In the genomic region with DNA sequence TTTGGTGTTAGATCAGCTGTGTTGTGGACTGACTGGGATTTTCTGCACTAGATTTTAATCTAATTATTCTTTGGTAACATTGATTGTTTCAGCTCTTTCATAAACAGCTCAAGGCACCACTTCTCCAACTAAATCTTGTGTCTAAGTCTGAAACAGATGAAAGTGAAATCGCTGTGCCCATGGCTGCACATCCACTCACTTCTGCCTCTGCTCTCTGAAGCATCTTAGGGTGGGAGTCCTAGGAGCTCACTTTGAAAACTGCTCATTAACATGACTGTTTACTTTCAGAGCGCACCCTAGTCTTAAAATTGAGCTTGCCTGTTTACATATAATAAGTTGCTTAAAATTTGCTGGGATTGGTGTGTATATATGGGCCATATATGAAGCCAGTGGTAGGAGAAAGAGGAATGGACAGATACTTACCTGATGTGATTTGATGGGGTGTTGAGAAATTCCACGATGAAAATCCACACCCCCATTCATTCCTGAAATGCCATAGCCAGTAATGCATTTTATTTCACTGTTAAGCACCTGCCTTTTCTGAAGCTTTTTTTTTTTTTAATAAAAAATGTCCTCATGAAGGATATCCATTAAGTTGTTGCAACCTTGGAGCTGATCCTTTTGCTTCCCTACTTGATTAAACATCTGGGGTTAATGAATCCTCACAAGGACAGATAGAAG, we compare ENCODE assay signal across 22 cellular contexts. TPM values are rescaled to one million over a fixed set of nuclear protein-coding genes. Genes with fewer than 3 reads are reported as not detected.
A peak's percentile ranks its signal among the peaks of the same experiment; 100 is the strongest.
DNase-seq lines count a peak whose midpoint lies in the region; ATAC-seq, FAIRE-seq and TF ChIP-seq lines count a peak whose summit lies in the region.
"Had no signal": no experiment of that assay in that cellular context is flagged by ENCODE, and none has a peak within 500 bp of the region (broad histone marks: within the 10 kb centered on the region; RNA-seq: fewer than 3 reads in every experiment).

No MANE protein-coding gene starts in this region.

- CTCF ChIA-PET in GM12878 (lab: Yijun Ruan, JAX): interaction anchor here (0.6 to 1.1 kb wide), 2 partner anchors 52 to 370 kb away, joined by 3 read pairs; a partner anchor contains a TSS

- H3K27ac Mint-ChIP-seq in stimulated activated memory B cell treated with anti-CD40 and anti-IgM and Interleukin-4, amounts not matched to agents 10 μg/mL and 1 μg/mL and 100 μg/mL, for 72 hours: no peak overlapping the region
- H3K27ac Mint-ChIP-seq in activated T-cell treated with anti-CD3 and anti-CD28 coated beads, Interleukin-2, amount 50 U/mL, for 24 hours: no peak overlapping the region
- H3K27ac Mint-ChIP-seq: activated CD4-positive, alpha-beta memory T cell treated with anti-CD3 and anti-CD28 coated beads, Interleukin-2, amount 10 ng/mL, durations not matched to agents 7 days and 5 days; B cell; neural progenitor cell had no signal

- H4K20me1 ChIP-seq in GM12878 (ENCODE audit: control insufficient read depth, insufficient read depth): no peaks in the 10 kb centered on the region

- H3K9me3 ChIP-seq in GM12878 (replicated peaks; ENCODE audit: control insufficient read depth, insufficient read depth, low read length) (no peaks in the 10 kb centered on the region), Peyer's patch (no peaks in the 10 kb centered on the region)
- H3K9me3 ChIP-seq: HAP-1, tibial artery had no signal

- no peak for TF ChIP-seq RAD21 in GM12878 (IDR thresholded peaks at IDR 0.05; ENCODE audit: insufficient read depth, low read depth, low read length)

- H3K4me3 Mint-ChIP-seq in stimulated activated memory B cell treated with anti-CD40 and anti-IgM and Interleukin-4, amounts not matched to agents 10 μg/mL and 1 μg/mL and 100 μg/mL, for 72 hours: no peak overlapping the region
- H3K4me3 Mint-ChIP-seq in activated T-cell treated with anti-CD3 and anti-CD28 coated beads, Interleukin-2, amount 50 U/mL, for 24 hours: no peak overlapping the region
- H3K4me3 Mint-ChIP-seq: activated CD4-positive, alpha-beta memory T cell treated with anti-CD3 and anti-CD28 coated beads, Interleukin-2, amount 10 ng/mL, durations not matched to agents 7 days and 5 days; activated T-cell treated with anti-CD3 and anti-CD28 coated beads, Interleukin-2, amount 50 U/mL, for 4 hours; B cell; neural progenitor cell had no signal

- H3K4me1 Mint-ChIP-seq in stimulated activated memory B cell treated with anti-CD40 and anti-IgM and Interleukin-4, amounts not matched to agents 10 μg/mL and 1 μg/mL and 100 μg/mL, for 72 hours: peaks cover 7% of the 10 kb centered on the region
- H3K4me1 Mint-ChIP-seq in activated T-cell treated with anti-CD3 and anti-CD28 coated beads, Interleukin-2, amount 50 U/mL, for 24 hours (ENCODE audit: low read depth): peaks cover 18% of the 10 kb centered on the region
- H3K4me1 Mint-ChIP-seq: activated CD4-positive, alpha-beta memory T cell treated with anti-CD3 and anti-CD28 coated beads, Interleukin-2, amount 10 ng/mL, durations not matched to agents 7 days and 5 days; neural progenitor cell had no signal

- no TSS peak for BruUV-seq in GM12878 (replicated peaks; lab: Mats Ljungman, UMichigan)

- DNase-seq in GM12878 (ENCODE audit: low read depth, low spot score) (no peak), Peyer's patch (no peak), GM13976 (ENCODE audit: low spot score) (no peak)
- no peak for DNase-seq in activated T-cell treated with anti-CD3 and anti-CD28 coated beads, Interleukin-2, amount 50 U/mL, for 24 hours
- DNase-seq: activated CD4-positive, alpha-beta memory T cell treated with anti-CD3 and anti-CD28 coated beads, Interleukin-2, amount 10 ng/mL, durations not matched to agents 7 days and 5 days; activated naive CD4-positive, alpha-beta T cell treated with anti-CD3 and anti-CD28 coated beads, Interleukin-2, amount 50 U/mL, for 16 hours; activated T-cell treated with anti-CD3 and anti-CD28 coated beads, Interleukin-2, amount 50 U/mL, for 4 hours; NCI-H1694 treated with DMSO at 0.1 percent for 48 hours; NCI-H446; Right ventricle myocardium superior; stimulated activated CD4-positive, alpha-beta T cell treated with anti-CD3 and anti-CD28 coated beads, Interleukin-12 subunit alpha, Interleukin-12 subunit beta, amount 100 ng/mL, for 4 hours; T-helper 1 cell; tibial artery had no signal

- no peak overlapping the region for H2AFZ ChIP-seq in GM12878 (ENCODE audit: control insufficient read depth, low read depth, low read length)
- H2AFZ ChIP-seq: neural progenitor cell had no signal

- intact Hi-C loops in GM12878 (cut with micrococcal nuclease; ENCODE audit: unreplicated experiment): no loop called here

- H3K27me3 ChIP-seq in GM12878 (replicated peaks in 1 of 2; ENCODE audit: control insufficient read depth in 2 of 2, insufficient read depth in 2 of 2, low read length in 1 of 2) (no peaks in the 10 kb centered on the region), Peyer's patch (no peaks in the 10 kb centered on the region)
- H3K27me3 ChIP-seq: neural progenitor cell, tibial artery had no signal

- no peak for TF ChIP-seq CTCF in GM12878 (IDR thresholded peaks at IDR 0.05 in 2 of 3, conservative IDR thresholded peaks at IDR 0.05 in 1 of 3; ENCODE audit: control insufficient read depth in 2 of 3, extremely low read depth in 1 of 3, insufficient read depth in 1 of 3, low read depth in 3 of 3, low read length in 3 of 3)
- TF ChIP-seq CTCF in Peyer's patch (IDR thresholded peaks at IDR 0.05): no peak
- no peak for TF ChIP-seq CTCF in GM13976 (IDR thresholded peaks at IDR 0.05; ENCODE audit: borderline replicate concordance, control extremely low read depth, extremely low read depth, insufficient read depth, missing control alignments)

- TF ChIP-seq EP300 in GM12878 (IDR thresholded peaks at IDR 0.05; ENCODE audit: borderline replicate concordance in 1 of 2, control insufficient read depth in 1 of 2, low read depth in 2 of 2, low read length in 2 of 2): no peak

- H3K4me1 ChIP-seq in GM12878 (ENCODE audit: control insufficient read depth, insufficient read depth, low read length) (peaks cover 39% of the 10 kb centered on the region), Peyer's patch (no peaks in the 10 kb centered on the region)
- H3K4me1 ChIP-seq: neural progenitor cell had no signal

- H3K36me3 Mint-ChIP-seq in stimulated activated memory B cell treated with anti-CD40 and anti-IgM and Interleukin-4, amounts not matched to agents 10 μg/mL and 1 μg/mL and 100 μg/mL, for 72 hours: peaks cover 4% of the 10 kb centered on the region
- H3K36me3 Mint-ChIP-seq in activated T-cell treated with anti-CD3 and anti-CD28 coated beads, Interleukin-2, amount 50 U/mL, for 24 hours (ENCODE audit: low read depth): no peaks in the 10 kb centered on the region

- no peak overlapping the region for H3K9ac ChIP-seq in GM12878 (ENCODE audit: control insufficient read depth, insufficient read depth, low read length)
- H3K9ac ChIP-seq: neural progenitor cell had no signal

- no peaks in the 10 kb centered on the region for H3K36me3 ChIP-seq in GM12878 (ENCODE audit: control insufficient read depth in 2 of 2, insufficient read depth in 2 of 2, low read length in 1 of 2)
- no peaks in the 10 kb centered on the region for H3K36me3 ChIP-seq in Peyer's patch
- H3K36me3 ChIP-seq: HAP-1, neural progenitor cell had no signal

- ATAC-seq in GM19043 (IDR thresholded peaks at IDR 0.05; ENCODE audit: low read depth, unreplicated experiment): peak; percentile 63
- peak; percentile 46 for ATAC-seq in HG02798 (IDR thresholded peaks at IDR 0.05; ENCODE audit: poor library complexity, unreplicated experiment)
- ATAC-seq in GM12878: peak; percentile 82
- peak; percentile 61 for ATAC-seq in stimulated activated memory B cell treated with anti-CD40 and anti-IgM and Interleukin-4, amounts not matched to agents 10 μg/mL and 1 μg/mL and 100 μg/mL, for 72 hours
- ATAC-seq in activated CD4-positive, CD25-positive, alpha-beta regulatory T cell treated with anti-CD3 and anti-CD28 coated beads, Interleukin-2, amount 50 U/mL, for 24 hours: no peak
- ATAC-seq: activated T-cell treated with anti-CD3 and anti-CD28 coated beads, Interleukin-2, amount 50 U/mL, for 4 hours had no signal

- H3K4me3 ChIP-seq in GM12878: no peak overlapping the region
- no peak overlapping the region for H3K4me3 ChIP-seq in Peyer's patch
- H3K4me3 ChIP-seq: HAP-1, neural progenitor cell, tibial artery had no signal

- RAD21 ChIA-PET in GM12878 (lab: Charles Lee; ENCODE audit: unreplicated experiment): interaction anchor here (0.6 kb wide), 1 partner anchor 271 kb away, joined by 3 read pairs; no protein-coding TSS in a partner anchor

- POLR2A ChIA-PET in GM12878 (lab: Charles Lee): no interaction called here

- SMC1A ChIA-PET in GM12878 (lab: Charles Lee; ENCODE audit: uncharacterized antibody, unreplicated experiment): no interaction called here

- in situ Hi-C loops in GM12878 (cut with MboI) (no loop called here), GM13976 (cut with MboI; ENCODE audit: low sequenced_read_pairs, unreplicated experiment) (no loop called here)

- H3K4me2 ChIP-seq in GM12878 (ENCODE audit: control insufficient read depth, insufficient read depth): no peak overlapping the region
- H3K4me2 ChIP-seq: neural progenitor cell had no signal

- H3K27me3 Mint-ChIP-seq in stimulated activated memory B cell treated with anti-CD40 and anti-IgM and Interleukin-4, amounts not matched to agents 10 μg/mL and 1 μg/mL and 100 μg/mL, for 72 hours: peaks cover 5% of the 10 kb centered on the region
- H3K27me3 Mint-ChIP-seq in activated T-cell treated with anti-CD3 and anti-CD28 coated beads, Interleukin-2, amount 50 U/mL, for 24 hours: no peaks in the 10 kb centered on the region
- H3K27me3 Mint-ChIP-seq: activated CD4-positive, alpha-beta memory T cell treated with anti-CD3 and anti-CD28 coated beads, Interleukin-2, amount 10 ng/mL, durations not matched to agents 7 days and 5 days; B cell had no signal

- H3K79me2 ChIP-seq in GM12878 (ENCODE audit: control insufficient read depth, insufficient read depth, low read length): no peaks in the 10 kb centered on the region

- peak; percentile 86 for FAIRE-seq in GM12878 (lab: Jason Lieb, UNC)
- FAIRE-seq: colon had no signal

- no peak for TF ChIP-seq POLR2A in GM12878 (IDR thresholded peaks at IDR 0.05; ENCODE audit: low read depth, low read length)
- TF ChIP-seq POLR2A in Peyer's patch (IDR thresholded peaks at IDR 0.05): no peak

- H3K27ac ChIP-seq in GM12878 (ENCODE audit: control insufficient read depth, insufficient read depth): no peak overlapping the region
- no peak overlapping the region for H3K27ac ChIP-seq in Peyer's patch
- H3K27ac ChIP-seq: neural progenitor cell, tibial artery, VCaP had no signal

- no peaks in the 10 kb centered on the region for H3K9me3 Mint-ChIP-seq in stimulated activated memory B cell treated with anti-CD40 and anti-IgM and Interleukin-4, amounts not matched to agents 10 μg/mL and 1 μg/mL and 100 μg/mL, for 72 hours
- H3K9me3 Mint-ChIP-seq in activated T-cell treated with anti-CD3 and anti-CD28 coated beads, Interleukin-2, amount 50 U/mL, for 24 hours: no peaks in the 10 kb centered on the region
- H3K9me3 Mint-ChIP-seq: activated CD4-positive, alpha-beta memory T cell treated with anti-CD3 and anti-CD28 coated beads, Interleukin-2, amount 10 ng/mL, durations not matched to agents 7 days and 5 days; activated T-cell treated with anti-CD3 and anti-CD28 coated beads, Interleukin-2, amount 50 U/mL, for 4 hours; neural progenitor cell had no signal

- 61% methylated on average over 3 of the region's 3 CpGs for WGBS in GM12878 (ENCODE audit: insufficient coverage, insufficient replicate concordance, low lambda C conversion rate, missing lambda C conversion rate)

RNA-seq across cellular contexts. Expression of a gene that starts 52.8 kb away (rescaled TPM):
- total RNA-seq in GM12878 (2013; cell fraction: nucleolus; rRNA removed): 239 and 251 TPM in 2 replicates
- total RNA-seq in GM12878 (2014; rRNA removed) (3.8 and 4.7 TPM in 2 replicates), GM12878 (2014; rRNA removed; fragmentation: Illumina TruSeq; extraction: Trizol) (2.6 and 3.8 TPM in 2 replicates), GM12878 (2021) (3.8 and 4.2 TPM in 2 replicates), Peyer's patch (100 to 1,000 TPM in 1 of 4 donors, 10 to 100 TPM in 3; 37.5 to 171 (median 48.1) TPM)
- 10.0 TPM for polyA plus RNA-seq in GM12878 (2011; ENCODE audit: low read depth)
- polyA plus RNA-seq in GM12878 (2011; rRNA removed) (7.8 and 9.4 TPM in 2 replicates), GM12878 (2014; fragmentation: Illumina TruSeq; extraction: Trizol) (3.5 and 4.7 TPM in 2 replicates), GM12878 (2014; fragmentation: Nextera tagmentation; extraction: Ambion mirVana) (under 1 TPM; 0.47 to 0.55 TPM), GM12878 (2014; rRNA removed) (1.9 and 2.8 TPM in 2 replicates), GM12878 (2016; fragmentation: Nextera tagmentation; extraction: Ambion mirVana) (1 to 10 TPM; 4.7 to 6.8 TPM)
- 3.5 and 3.6 TPM in 2 replicates for polyA plus RNA-seq in GM12878 (2011; cell fraction: cytosol; rRNA removed)
- 9.8 and 10.8 TPM in 2 replicates for polyA plus RNA-seq in GM12878 (2011; cell fraction: nucleus; rRNA removed)
- polyA plus RNA-seq in GM12878 (2012): 11.3 and 22.7 TPM in 2 replicates
- 12.4 and 14.4 TPM in 2 replicates for polyA minus RNA-seq in GM12878 (2011; rRNA and poly(A)+ RNA removed)
- 3.6 TPM in 2 replicates for polyA minus RNA-seq in GM12878 (2011; cell fraction: cytosol; rRNA and poly(A)+ RNA removed)
- polyA minus RNA-seq in GM12878 (2011; cell fraction: nucleus; rRNA and poly(A)+ RNA removed): 10.6 and 12.5 TPM in 2 replicates

Comparison
In these comparisons a context has a peak if more than half of its experiments do, and no peak if none do; other contexts are left out.
1. ATAC-seq: peak in GM19043 (single experiment), HG02798 (single experiment), GM12878 (single experiment) and stimulated activated memory B cell treated with anti-CD40 and anti-IgM and Interleukin-4, amounts not matched to agents 10 μg/mL and 1 μg/mL and 100 μg/mL, for 72 hours (single experiment); none in activated CD4-positive, CD25-positive, alpha-beta regulatory T cell treated with anti-CD3 and anti-CD28 coated beads, Interleukin-2, amount 50 U/mL, for 24 hours (0 of 2).